In genomic region chr17:20010099-20010863, GRCh38 we compare ENCODE assay signal across 8 cellular contexts. TPM values are rescaled to one million over a fixed set of nuclear protein-coding genes. Genes with fewer than 3 reads are reported as not detected.
DNase-seq lines count a peak whose midpoint lies in the region; ATAC-seq and TF ChIP-seq lines count a peak whose summit lies in the region.

No MANE protein-coding gene starts in this region.

- peak overlapping the region; percentile 68 for H2AK5ac ChIP-seq in neuronal stem cell (ENCODE audit: low read depth, low read length)

- no peak overlapping the region for H3K27ac ChIP-seq in neuronal stem cell (replicated peaks; ENCODE audit: low read length)

- peaks cover 3 to 54% (median 23%) of the 10 kb centered on the region in 3 experiments for H3K27me3 ChIP-seq in neuronal stem cell (ENCODE audit: control insufficient read depth in 3 of 3, insufficient read depth in 3 of 3, low read depth in 1 of 3, low read length in 3 of 3)

- H2BK120ac ChIP-seq in neuronal stem cell (ENCODE audit: low read depth, low read length): no peak overlapping the region

- peak; percentile 69 for DNase-seq in AG08396 (ENCODE audit: low spot score)
- peak; percentile 51 for DNase-seq in NCI-H2227 (lab: John Stamatoyannopoulos, UW; ENCODE audit: unreplicated experiment)
- DNase-seq in activated naive CD8-positive, alpha-beta T cell treated with anti-CD3 and anti-CD28 coated beads for 36 hours: no peak
- DNase-seq in glomerular visceral epithelial cell (ENCODE audit: extremely low spot score): peak; percentile 48
- peak; percentile 30 for DNase-seq in neuronal stem cell (ENCODE audit: low spot score)
- no peak for DNase-seq in activated effector memory CD4-positive, alpha-beta T cell treated with anti-CD3 and anti-CD28 coated beads, Interleukin-2, amount 50 U/mL, for 16 hours

- peaks cover 2 to 4% of the 10 kb centered on the region in 2 donors for H3K4me1 ChIP-seq in neuronal stem cell (ENCODE audit: control insufficient read depth in 2 of 2, insufficient read depth in 1 of 2, low read depth in 1 of 2, low read length in 2 of 2)

- H2BK5ac ChIP-seq in neuronal stem cell (ENCODE audit: low read length): no peak overlapping the region

- no peak overlapping the region for H3K18ac ChIP-seq in neuronal stem cell (ENCODE audit: low read length)

- H3K36me3 ChIP-seq in neuronal stem cell (replicated peaks in 1 of 2; ENCODE audit: control insufficient read depth in 2 of 2, insufficient read depth in 2 of 2, low read length in 2 of 2): no peaks in the 10 kb centered on the region

- no peak overlapping the region for H3K27ac Mint-ChIP-seq in activated naive CD8-positive, alpha-beta T cell treated with anti-CD3 and anti-CD28 coated beads for 36 hours

- peaks cover 78% of the 10 kb centered on the region for H3K27me3 Mint-ChIP-seq in activated naive CD8-positive, alpha-beta T cell treated with anti-CD3 and anti-CD28 coated beads for 36 hours

- no peaks in the 10 kb centered on the region for H3K9me3 Mint-ChIP-seq in activated naive CD8-positive, alpha-beta T cell treated with anti-CD3 and anti-CD28 coated beads for 36 hours

- H3K4ac ChIP-seq in neuronal stem cell (ENCODE audit: low read length): no peak overlapping the region

- WGBS in neuronal stem cell (ENCODE audit: extremely low coverage in 2 of 2, insufficient read length in 2 of 2, insufficient replicate concordance in 1 of 2), 2 donors: no CpG with 5 or more reads among the region's 11 CpGs

- H3K36me3 Mint-ChIP-seq in activated naive CD8-positive, alpha-beta T cell treated with anti-CD3 and anti-CD28 coated beads for 36 hours: no peaks in the 10 kb centered on the region

- no peaks in the 10 kb centered on the region for H3K79me1 ChIP-seq in neuronal stem cell (ENCODE audit: low read depth, low read length)

- no peak overlapping the region for H3K14ac ChIP-seq in neuronal stem cell (ENCODE audit: low read length)

- H3K23ac ChIP-seq in neuronal stem cell (ENCODE audit: low read depth, low read length, poor library complexity): no peak overlapping the region

- no peak overlapping the region for H4K8ac ChIP-seq in neuronal stem cell (ENCODE audit: low read depth, low read length)

- TF ChIP-seq CTCF in GM12873 (IDR thresholded peaks at IDR 0.05; ENCODE audit: insufficient read depth, low read depth, low read length, missing control alignments): peak; percentile 28

- H3K4me2 ChIP-seq in neuronal stem cell (ENCODE audit: insufficient read depth, low read length, poor library complexity, severe bottlenecking): peak overlapping the region; percentile 99

- H2AFZ ChIP-seq in neuronal stem cell (ENCODE audit: low read length): peak overlapping the region; percentile 100

- H4K91ac ChIP-seq in neuronal stem cell (ENCODE audit: low read depth, low read length, poor library complexity): no peak overlapping the region

- peaks cover 7% of the 10 kb centered on the region for H3K4me1 Mint-ChIP-seq in activated naive CD8-positive, alpha-beta T cell treated with anti-CD3 and anti-CD28 coated beads for 36 hours

- H3K4me3 ChIP-seq in neuronal stem cell (ENCODE audit: low read length in 2 of 2): peak overlapping the region; percentile 66 to 88

- H3K4me3 Mint-ChIP-seq in activated naive CD8-positive, alpha-beta T cell treated with anti-CD3 and anti-CD28 coated beads for 36 hours: peak overlapping the region; percentile 76

- H2BK15ac ChIP-seq in neuronal stem cell (ENCODE audit: low read length): no peak overlapping the region

- H3K9ac ChIP-seq in neuronal stem cell (ENCODE audit: low read depth, low read length, poor library complexity): peak overlapping the region; percentile 44

- peaks cover 0 to 3% of the 10 kb centered on the region in 2 donors for H3K9me3 ChIP-seq in neuronal stem cell (replicated peaks in 1 of 2; ENCODE audit: control insufficient read depth in 2 of 2, insufficient read depth in 1 of 2, low read depth in 1 of 2, low read length in 2 of 2)

- no peak for ATAC-seq in activated CD4-positive, CD25-positive, alpha-beta regulatory T cell treated with anti-CD3 and anti-CD28 coated beads, Interleukin-2, amount 50 U/mL, for 24 hours

- no peak overlapping the region for H2BK12ac ChIP-seq in neuronal stem cell (ENCODE audit: low read length)

RNA-seq across cellular contexts. Expression of gene SPECC1, which starts 1.1 kb away (rescaled TPM):
- 1 to 10 TPM; 6.6 to 7.3 TPM for total RNA-seq in activated naive CD8-positive, alpha-beta T cell treated with anti-CD3 and anti-CD28 coated beads for 36 hours
- 39.4 TPM for polyA plus RNA-seq in neuronal stem cell (2013, experiment 1 of 2)
- polyA plus RNA-seq in neuronal stem cell (2013, experiment 2 of 2): 40.3 TPM

RNA-seq across cellular contexts. Expression of gene AKAP10, which starts 32.7 kb away (rescaled TPM):
- 10 to 100 TPM; 25.7 to 27.5 TPM for total RNA-seq in activated naive CD8-positive, alpha-beta T cell treated with anti-CD3 and anti-CD28 coated beads for 36 hours
- 16.7 TPM for polyA plus RNA-seq in neuronal stem cell (2013, experiment 1 of 2)
- polyA plus RNA-seq in neuronal stem cell (2013, experiment 2 of 2): 16.2 TPM

Comparison
In these comparisons a context has a peak if more than half of its experiments do, and no peak if none do; other contexts are left out.
1. DNase-seq: peak in AG08396 (single experiment), NCI-H2227 (single experiment), glomerular visceral epithelial cell (single experiment) and neuronal stem cell (single experiment); none in activated naive CD8-positive, alpha-beta T cell treated with anti-CD3 and anti-CD28 coated beads for 36 hours (single experiment) and activated effector memory CD4-positive, alpha-beta T cell treated with anti-CD3 and anti-CD28 coated beads, Interleukin-2, amount 50 U/mL, for 16 hours (single experiment).